Comparison of ENCODE assay signal across 1 cellular context in genomic region chr12:125050868-125051267, GRCh38.
TF ChIP-seq lines count a peak whose summit lies in the region.

No MANE protein-coding gene starts in this region.

TF ChIP-seq in H1, 55 proteins besides CTCF, POLR2A, EP300 and RAD21:
- TF ChIP-seq TBP (IDR thresholded peaks at IDR 0.05; ENCODE audit: low read depth, low read length), result no peak
- no peak for TF ChIP-seq TAF7 (optimal IDR thresholded peaks at IDR 0.05; ENCODE audit: borderline replicate concordance, low read depth, low read length)
- no peak for TF ChIP-seq YY1 (IDR thresholded peaks at IDR 0.05; ENCODE audit: low read depth, low read length)
- no peak for TF ChIP-seq TAF1 (IDR thresholded peaks at IDR 0.05; ENCODE audit: low read depth, low read length)
- TF ChIP-seq TCF12 (IDR thresholded peaks at IDR 0.05; ENCODE audit: low read depth, low read length), result no peak
- TF ChIP-seq CEBPB (IDR thresholded peaks at IDR 0.05; ENCODE audit: low read depth, low read length), result no peak
- TF ChIP-seq SIRT6 (IDR thresholded peaks at IDR 0.05; ENCODE audit: low read length), result no peak
- TF ChIP-seq NANOG (IDR thresholded peaks at IDR 0.05; ENCODE audit: insufficient read depth, low read depth, low read length, poor library complexity, severe bottlenecking), result no peak
- TF ChIP-seq RXRA (IDR thresholded peaks at IDR 0.05; ENCODE audit: insufficient read depth, low read depth, low read length), result no peak
- no peak for TF ChIP-seq MAX (IDR thresholded peaks at IDR 0.05)
- no peak for TF ChIP-seq RFX5 (IDR thresholded peaks at IDR 0.05; ENCODE audit: borderline replicate concordance, low read depth, low read length)
- no peak for TF ChIP-seq ATF3 (IDR thresholded peaks at IDR 0.05; ENCODE audit: insufficient read depth, low read depth, low read length)
- TF ChIP-seq RNF2 (IDR thresholded peaks at IDR 0.05; ENCODE audit: borderline replicate concordance, low read depth, low read length, missing control alignments, poor library complexity, severe bottlenecking), result no peak
- TF ChIP-seq SP2 (IDR thresholded peaks at IDR 0.05; ENCODE audit: low read length), result no peak
- no peak for TF ChIP-seq NRF1 (IDR thresholded peaks at IDR 0.05; ENCODE audit: low read depth, low read length)
